In the genomic region with DNA sequence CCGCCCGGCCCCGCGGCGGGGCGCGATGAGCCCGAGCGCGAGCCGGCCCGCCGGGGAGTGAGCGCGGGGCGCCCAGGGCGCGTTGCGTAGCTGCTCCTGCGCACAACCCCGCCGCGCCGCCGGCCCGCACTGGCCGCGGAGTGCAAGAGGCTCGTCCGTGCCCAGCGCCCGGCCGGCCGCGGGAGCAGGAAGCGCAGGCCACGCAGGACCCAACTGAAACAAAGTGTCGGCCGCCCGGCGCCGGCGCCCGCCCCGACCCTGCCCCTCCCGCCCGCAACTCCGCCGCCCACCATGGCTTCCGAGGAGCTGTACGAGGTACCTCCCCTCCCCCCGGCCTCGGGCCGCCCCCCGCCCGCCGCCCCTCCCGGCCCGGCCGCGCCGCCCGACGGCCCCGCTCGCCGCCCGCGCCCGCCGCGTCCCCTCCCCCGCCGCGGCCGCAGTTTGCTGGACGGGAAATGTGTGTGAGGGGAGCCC, we compare ENCODE assay signal across 8 cellular contexts. TPM values are rescaled to one million over a fixed set of nuclear protein-coding genes. Genes with fewer than 3 reads are reported as not detected.
A peak's percentile ranks its signal among the peaks of the same experiment; 100 is the strongest.
DNase-seq lines count a peak whose midpoint lies in the region; ATAC-seq and TF ChIP-seq lines count a peak whose summit lies in the region.

No MANE protein-coding gene starts in this region.

- H3K9me3 ChIP-seq in esophagus muscularis mucosa: no peaks in the 10 kb centered on the region
- no peaks in the 10 kb centered on the region for H3K9me3 ChIP-seq in neutrophil

- H3K4me3 ChIP-seq in AG10803 (ENCODE audit: low read length): peak overlapping the region; percentile 78
- peak overlapping the region; percentile 68 to 94 (median 72) for H3K4me3 ChIP-seq in esophagus muscularis mucosa
- H3K4me3 ChIP-seq in neutrophil (ENCODE audit: low read depth in 1 of 2, low read length in 1 of 2): peak overlapping the region; percentile 65 to 67

- no peak for TF ChIP-seq EP300 in esophagus muscularis mucosa (IDR thresholded peaks at IDR 0.05)

- ATAC-seq in GM18505 (IDR thresholded peaks at IDR 0.05; ENCODE audit: unreplicated experiment) (peak; percentile 19), HG03064 (IDR thresholded peaks at IDR 0.05; ENCODE audit: low read depth, unreplicated experiment) (peak; percentile 15), HG03460 (IDR thresholded peaks at IDR 0.05; ENCODE audit: unreplicated experiment) (no peak)

- WGBS in esophagus muscularis mucosa: no CpG with 5 or more reads among the region's 77 CpGs

- intact Hi-C loops in esophagus muscularis mucosa (cut with DNase I): loop anchor here (5.0 to 10.0 kb wide), 4 partner anchors 129 to 422 kb away; a partner anchor contains a TSS

- DNase-seq in AG10803 (ENCODE audit: low read depth) (no peak), T-helper 22 cell (ENCODE audit: low read depth) (peak; percentile 20), esophagus muscularis mucosa (ENCODE audit: extremely low spot score) (no peak), AG08396 (ENCODE audit: low spot score) (no peak)

- TF ChIP-seq CTCF in AG10803 (conservative IDR thresholded peaks at IDR 0.05; ENCODE audit: low read length) (no peak), esophagus muscularis mucosa (IDR thresholded peaks at IDR 0.05) (no peak), neutrophil (IDR thresholded peaks at IDR 0.05) (no peak)

- H3K36me3 ChIP-seq in esophagus muscularis mucosa (no peaks in the 10 kb centered on the region), neutrophil (no peaks in the 10 kb centered on the region)

- H3K4me1 ChIP-seq in esophagus muscularis mucosa (peaks cover 16 to 48% (median 34%) of the 10 kb centered on the region in 4 donors), neutrophil (ENCODE audit: control insufficient read depth in 1 of 2, insufficient read depth in 1 of 2, low read depth in 1 of 2, low read length in 1 of 2) (peaks cover 21% of the 10 kb centered on the region in 2 experiments)

- H3K27me3 ChIP-seq in esophagus muscularis mucosa (no peaks in the 10 kb centered on the region), neutrophil (peaks cover 39% of the 10 kb centered on the region)

- peak overlapping the region; percentile 83 to 90 (median 86) for H3K27ac ChIP-seq in esophagus muscularis mucosa (replicated peaks in 1 of 4)
- peak overlapping the region; percentile 69 for H3K27ac ChIP-seq in neutrophil

- peak; percentile 28 for TF ChIP-seq POLR2A in GM18505 (IDR thresholded peaks at IDR 0.05; ENCODE audit: borderline replicate concordance, extremely low read depth, insufficient read depth, insufficient read length)
- no peak for TF ChIP-seq POLR2A in esophagus muscularis mucosa (IDR thresholded peaks at IDR 0.05; ENCODE audit: low read depth)

RNA-seq across cellular contexts. Expression of a gene that starts 0.3 kb away (rescaled TPM):
- total RNA-seq in esophagus muscularis mucosa: 10 to 100 TPM; 41.9 to 52.3 (median 45.7) TPM
